Comparison of ENCODE assay signal across 8 cellular contexts in the genomic region with DNA sequence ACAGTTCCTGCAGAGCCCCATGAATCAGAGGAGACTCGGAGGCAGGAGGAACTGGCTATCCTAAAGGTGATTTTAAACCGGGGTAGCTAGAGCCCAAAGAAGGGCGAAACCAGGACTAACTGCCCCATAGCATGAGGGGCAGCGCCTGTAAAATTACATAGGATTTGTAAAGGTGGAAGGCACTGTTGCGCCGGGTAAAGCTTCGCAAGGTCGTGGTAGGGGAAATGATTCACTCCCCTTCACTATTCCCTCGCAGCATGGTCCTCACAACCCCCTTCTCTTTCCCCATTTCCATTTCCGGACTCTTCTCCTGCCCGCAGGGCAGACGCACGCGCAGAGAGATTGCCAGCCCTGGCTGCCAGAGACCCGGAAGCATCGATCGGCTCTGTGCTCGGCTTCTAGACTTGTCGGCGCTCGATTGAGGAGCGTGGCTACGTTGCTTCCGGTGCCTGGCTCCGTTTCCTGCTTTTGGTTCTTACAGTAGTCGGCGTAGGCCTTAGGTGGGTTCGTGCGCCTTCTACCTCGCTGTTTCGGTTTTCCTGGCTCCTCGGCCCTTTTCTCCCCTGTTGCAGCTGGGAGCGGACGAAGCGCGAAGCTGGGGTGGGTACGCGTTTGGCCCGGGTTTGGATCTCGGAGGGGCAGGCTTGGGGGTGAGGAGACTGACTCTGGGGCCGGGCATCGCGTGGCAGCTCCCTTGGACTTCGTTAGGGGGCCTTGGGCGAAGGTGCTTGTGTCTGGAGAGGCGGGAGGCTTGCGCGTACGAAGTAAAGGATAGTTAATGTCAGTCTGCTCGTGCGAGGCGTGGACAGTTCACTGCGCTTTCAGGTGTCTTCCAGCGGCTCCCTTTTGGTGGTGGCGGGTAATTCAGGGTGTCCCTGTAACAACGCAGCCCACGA. TPM values are rescaled to one million over a fixed set of nuclear protein-coding genes. Genes with fewer than 3 reads are reported as not detected.
DNase-seq lines count a peak whose midpoint lies in the region; ATAC-seq and TF ChIP-seq lines count a peak whose summit lies in the region.

SNRPB2 (plus strand) TSS at position 462 of the 896 bp plus-strand sequence. CDS start 1,677 bp downstream, outside the sequence.

- WGBS in tibial nerve, 2 donors = 5 to 6% methylated on average over 55 to 57 of the region's 57 CpGs

- peak within 1 kb of the TSS; percentile 93 for H3K27ac ChIP-seq in cardiac muscle cell
- peak within 1 kb of the TSS; percentile 76 for H3K27ac ChIP-seq in parathyroid adenoma
- peak within 1 kb of the TSS; percentile 63 to 90 (median 80) for H3K27ac ChIP-seq in tibial nerve

- peak; percentile 59 to 69 for TF ChIP-seq POLR2A in tibial nerve (IDR thresholded peaks at IDR 0.05)

- peak within 1 kb of the TSS; percentile 95 for H2AFZ ChIP-seq in parathyroid adenoma

- H3K9me3 ChIP-seq in cardiac muscle cell (ENCODE audit: low read depth) (no peaks in the 10 kb centered on the region), parathyroid adenoma (ENCODE audit: control insufficient read depth, low read length) (no peaks in the 10 kb centered on the region), tibial nerve (no peaks in the 10 kb centered on the region)

- DNase-seq in GM12865 (ENCODE audit: low read depth) (peak; percentile 96), NCI-H1417 (lab: John Stamatoyannopoulos, UW) (peak; percentile 86 to 96 (median 94)), SW 1271 (lab: John Stamatoyannopoulos, UW) (peak; percentile 83 to 96), cardiac muscle cell (ENCODE audit: low read depth in 1 of 2, low spot score in 1 of 2) (peak; percentile 96 to 97), tibial nerve (ENCODE audit: low spot score in 2 of 2) (peak; percentile 83 to 87)
- DNase-seq in activated naive CD8-positive, alpha-beta T cell treated with anti-CD3 and anti-CD28 coated beads, Interleukin-2, amount 50 U/mL, for 24 hours = peak; percentile 86

- peaks cover 39% of the 10 kb centered on the region for H3K36me3 Mint-ChIP-seq in activated naive CD8-positive, alpha-beta T cell treated with anti-CD3 and anti-CD28 coated beads, Interleukin-2, amount 50 U/mL, for 24 hours (ENCODE audit: low read depth)

- peaks cover 49% of the 10 kb centered on the region for H3K4me1 Mint-ChIP-seq in activated naive CD8-positive, alpha-beta T cell treated with anti-CD3 and anti-CD28 coated beads, Interleukin-2, amount 50 U/mL, for 24 hours

- peaks cover 17% of the 10 kb centered on the region for H3K79me2 ChIP-seq in parathyroid adenoma

- H3K27me3 ChIP-seq in cardiac muscle cell (peaks cover 32% of the 10 kb centered on the region), parathyroid adenoma (ENCODE audit: control insufficient read depth, insufficient read depth, low read length) (no peaks in the 10 kb centered on the region), tibial nerve (peaks cover 0 to 25% of the 10 kb centered on the region in 2 donors)

- H3K27ac Mint-ChIP-seq in activated naive CD8-positive, alpha-beta T cell treated with anti-CD3 and anti-CD28 coated beads, Interleukin-2, amount 50 U/mL, for 24 hours = peak within 1 kb of the TSS; percentile 98

- peaks cover 14% of the 10 kb centered on the region for H3K27me3 Mint-ChIP-seq in activated naive CD8-positive, alpha-beta T cell treated with anti-CD3 and anti-CD28 coated beads, Interleukin-2, amount 50 U/mL, for 24 hours

- H3K4me3 Mint-ChIP-seq in activated naive CD8-positive, alpha-beta T cell treated with anti-CD3 and anti-CD28 coated beads, Interleukin-2, amount 50 U/mL, for 24 hours = peak within 1 kb of the TSS; percentile 98

- peaks cover 5% of the 10 kb centered on the region for H3K4me1 ChIP-seq in cardiac muscle cell (ENCODE audit: low read depth)
- H3K4me1 ChIP-seq in parathyroid adenoma = no peaks in the 10 kb centered on the region
- peaks cover 0 to 48% (median 12%) of the 10 kb centered on the region in 4 donors for H3K4me1 ChIP-seq in tibial nerve

- peaks cover 10% of the 10 kb centered on the region for H3K9me3 Mint-ChIP-seq in activated naive CD8-positive, alpha-beta T cell treated with anti-CD3 and anti-CD28 coated beads, Interleukin-2, amount 50 U/mL, for 24 hours

- peak within 1 kb of the TSS; percentile 92 for H3K4me2 ChIP-seq in parathyroid adenoma (ENCODE audit: low read length)

- peak; percentile 73 to 93 for TF ChIP-seq EP300 in tibial nerve (IDR thresholded peaks at IDR 0.05)

- peak; percentile 98 for ATAC-seq in HG02759 (IDR thresholded peaks at IDR 0.05; ENCODE audit: unreplicated experiment)
- peak; percentile 95 for ATAC-seq in activated naive CD8-positive, alpha-beta T cell treated with anti-CD3 and anti-CD28 coated beads, Interleukin-2, amount 50 U/mL, for 24 hours

- H3K36me3 ChIP-seq in cardiac muscle cell = peaks cover 10% of the 10 kb centered on the region
- no peaks in the 10 kb centered on the region for H3K36me3 ChIP-seq in parathyroid adenoma (ENCODE audit: control insufficient read depth, insufficient read depth, low read length)
- peaks cover 0 to 29% (median 0%) of the 10 kb centered on the region in 3 donors for H3K36me3 ChIP-seq in tibial nerve

- TF ChIP-seq CTCF in GM12865 (IDR thresholded peaks at IDR 0.05; ENCODE audit: insufficient read depth, low read depth, low read length, missing control alignments) = no peak
- peak; percentile 9 for TF ChIP-seq CTCF in cardiac muscle cell (IDR thresholded peaks at IDR 0.05; ENCODE audit: low read depth, low read length)
- TF ChIP-seq CTCF in parathyroid adenoma (IDR thresholded peaks at IDR 0.05) = peak; percentile 6
- peak in 1 of 5 experiments; percentile 32 for TF ChIP-seq CTCF in tibial nerve (IDR thresholded peaks at IDR 0.05)

- H3K9ac ChIP-seq in parathyroid adenoma = peak within 1 kb of the TSS; percentile 90

- H3K4me3 ChIP-seq in GM12865 (ENCODE audit: low read depth, low read length) = peak within 1 kb of the TSS; percentile 82
- H3K4me3 ChIP-seq in cardiac muscle cell = peak within 1 kb of the TSS; percentile 72
- H3K4me3 ChIP-seq in parathyroid adenoma (ENCODE audit: low read depth, low read length) = peak within 1 kb of the TSS; percentile 83
- peak within 1 kb of the TSS; percentile 64 to 84 (median 74) for H3K4me3 ChIP-seq in tibial nerve

RNA-seq across cellular contexts. Expression of gene SNRPB2, which starts in this region (rescaled TPM):
- total RNA-seq in cardiac muscle cell = 16.4 and 34.0 TPM in 2 replicates
- polyA plus RNA-seq in cardiac muscle cell = 92.5 and 99.7 TPM in 2 replicates
- total RNA-seq in tibial nerve = 10 to 100 TPM; 18.0 to 30.1 (median 20.7) TPM

Comparison
In these comparisons a context has a peak if more than half of its experiments do, and no peak if none do; other contexts are left out.
1. Peak in every context shown above with its lines: DNase-seq, ATAC-seq, H3K4me3 ChIP-seq and H3K27ac ChIP-seq.